Comparison of ENCODE assay signal across 1 cellular context in the genomic region with DNA sequence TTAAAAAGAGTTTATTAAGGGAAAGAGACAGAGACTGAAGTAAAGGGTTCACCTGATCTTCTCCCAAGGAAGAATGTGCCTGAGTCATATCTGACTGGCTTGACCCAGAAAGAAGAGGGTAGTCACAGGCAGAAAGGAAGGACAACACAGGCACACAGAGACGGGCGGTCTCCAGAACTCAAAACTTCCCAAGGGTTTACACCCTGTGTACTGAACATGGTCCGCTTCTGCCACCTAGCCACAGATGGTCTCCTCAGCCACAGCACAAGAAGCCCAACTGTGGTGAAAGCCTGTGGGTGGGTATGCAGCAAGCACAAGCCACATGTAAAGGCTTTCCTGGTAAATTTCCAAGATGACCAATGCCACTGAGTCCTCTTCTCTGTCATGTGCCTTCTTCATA.
TF ChIP-seq lines count a peak whose summit lies in the region.

No MANE protein-coding gene starts in this region.

TF ChIP-seq in endothelial cell of umbilical vein, 7 proteins besides CTCF, POLR2A, EP300 and RAD21:
- no peak for TF ChIP-seq JUN (IDR thresholded peaks at IDR 0.05; ENCODE audit: borderline replicate concordance, insufficient read depth, insufficient read length, low read depth)
- no peak for TF ChIP-seq GATA2 (IDR thresholded peaks at IDR 0.05; ENCODE audit: insufficient read depth, insufficient read length, low read depth, low read length)
